Comparison of ENCODE assay signal across 15 cellular contexts in the genomic region with DNA sequence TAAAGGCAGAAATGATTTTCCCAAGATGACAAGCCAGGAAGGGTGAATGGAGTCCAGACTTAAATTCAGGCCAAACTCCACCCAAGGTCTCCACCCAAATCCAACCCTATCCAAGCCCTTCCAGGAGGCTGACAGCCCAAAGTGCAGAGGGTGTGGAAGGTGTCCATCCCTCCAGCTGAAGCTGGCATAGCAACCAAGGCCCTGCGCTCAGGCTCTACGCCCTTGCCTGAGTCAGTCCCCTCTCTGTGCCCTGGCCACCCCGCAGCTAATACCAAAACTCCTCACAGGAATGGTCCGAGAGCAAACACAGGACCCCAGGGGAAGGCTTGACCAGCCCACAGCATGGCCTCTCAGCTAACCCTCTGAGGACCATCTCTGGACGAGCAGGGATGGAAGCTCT. TPM values are rescaled to one million over a fixed set of nuclear protein-coding genes. Genes with fewer than 3 reads are reported as not detected.
DNase-seq lines count a peak whose midpoint lies in the region; ATAC-seq and TF ChIP-seq lines count a peak whose summit lies in the region.
"Had no signal": no experiment of that assay in that cellular context is flagged by ENCODE, and none has a peak within 500 bp of the region (broad histone marks: within the 10 kb centered on the region; RNA-seq: fewer than 3 reads in every experiment).

No MANE protein-coding gene starts in this region.

- H3K27ac ChIP-seq in RWPE1: peak overlapping the region; percentile 16; the same call in 1 of the 2 replicates
- H3K27ac ChIP-seq in duodenal mucosa (ENCODE audit: low read depth, low read length): no peak overlapping the region
- H3K27ac ChIP-seq in muscle layer of colon (ENCODE audit: low read depth, low read length): peak overlapping the region; percentile 42
- H3K27ac ChIP-seq in substantia nigra (ENCODE audit: low read depth, low read length, poor library complexity, severe bottlenecking): peak overlapping the region; percentile 99

- POLR2A ChIA-PET in RWPE1 (lab: Yijun Ruan, JAX; ENCODE audit: low non-redundant PET): no interaction called here

- ATAC-seq in natural killer cell: no peak
- no peak for ATAC-seq in stimulated activated naive CD8-positive, alpha-beta T cell treated with anti-CD3 and anti-CD28 coated beads, Interleukin-15, amount 100 ng/mL, for 72 hours

- H3K27ac Mint-ChIP-seq in natural killer cell: no peak overlapping the region
- peak overlapping the region in 1 of 2 donors; percentile 61 for H3K27ac Mint-ChIP-seq in stimulated activated naive CD8-positive, alpha-beta T cell treated with anti-CD3 and anti-CD28 coated beads, Interleukin-15, amount 100 ng/mL, for 72 hours
- H3K27ac Mint-ChIP-seq: activated CD4-positive, alpha-beta memory T cell treated with anti-CD3 and anti-CD28 coated beads, Interleukin-2, amount 10 ng/mL, durations not matched to agents 7 days and 5 days; B cell; immature natural killer cell had no signal

- H3K4me1 ChIP-seq in duodenal mucosa (ENCODE audit: control insufficient read depth in 1 of 2, insufficient read depth in 2 of 2, low read length in 2 of 2) (peaks cover 30 to 33% of the 10 kb centered on the region in 2 donors), muscle layer of colon (ENCODE audit: insufficient read depth, low read length) (peaks cover 37% of the 10 kb centered on the region)

- intact Hi-C loops in natural killer cell (cut with micrococcal nuclease): no loop called here

- H3K4me3 ChIP-seq in duodenal mucosa (ENCODE audit: low read depth in 1 of 2, low read length in 2 of 2) (peak overlapping the region; percentile 18 to 78), muscle layer of colon (ENCODE audit: low read depth in 1 of 2, low read length in 2 of 2) (no peak overlapping the region)

- DNase-seq in RWPE1 (ENCODE audit: low spot score) (no peak), substantia nigra (lab: John Stamatoyannopoulos, UW) (peak in 1 of 49 donors; percentile 19), NCI-H446 treated with DMSO at 0.1 percent for 48 hours (lab: John Stamatoyannopoulos, UW) (no peak), natural killer cell (no peak), NCI-H1694 treated with DMSO at 0.1 percent for 48 hours (lab: John Stamatoyannopoulos, UW) (no peak)
- no peak for DNase-seq in stimulated activated naive CD8-positive, alpha-beta T cell treated with anti-CD3 and anti-CD28 coated beads, Interleukin-15, amount 100 ng/mL, for 72 hours
- DNase-seq: activated CD4-positive, alpha-beta memory T cell treated with anti-CD3 and anti-CD28 coated beads, Interleukin-2, amount 10 ng/mL, durations not matched to agents 7 days and 5 days; DMS79 treated with DMSO at 0.1 percent for 48 hours; immature natural killer cell; RPMI8226 had no signal

- peaks cover 21 to 22% of the 10 kb centered on the region in 2 donors for H3K27me3 Mint-ChIP-seq in natural killer cell (ENCODE audit: low read depth in 2 of 2)
- peaks cover 39% of the 10 kb centered on the region for H3K27me3 Mint-ChIP-seq in stimulated activated naive CD8-positive, alpha-beta T cell treated with anti-CD3 and anti-CD28 coated beads, Interleukin-15, amount 100 ng/mL, for 72 hours

- no peaks in the 10 kb centered on the region for H3K36me3 Mint-ChIP-seq in natural killer cell
- H3K36me3 Mint-ChIP-seq: immature natural killer cell had no signal

- H3K27me3 ChIP-seq in duodenal mucosa (ENCODE audit: control insufficient read depth in 1 of 2, insufficient read depth in 2 of 2, low read length in 2 of 2) (peaks cover 0 to 2% of the 10 kb centered on the region in 2 donors), muscle layer of colon (ENCODE audit: control insufficient read depth in 1 of 2, insufficient read depth in 2 of 2, low read length in 2 of 2) (no peaks in the 10 kb centered on the region)

- CTCF ChIA-PET in RWPE1 (lab: Yijun Ruan, JAX): interaction anchor here (0.5 to 2.0 kb wide), 3 partner anchors 10 to 1415 kb away, joined by 3 to 10 read pairs (median 4); no protein-coding TSS in a partner anchor

- TF ChIP-seq CTCF in RWPE1 (conservative IDR thresholded peaks at IDR 0.05; ENCODE audit: low read depth) (no peak), natural killer cell (IDR thresholded peaks at IDR 0.05) (no peak)

- H3K4me1 Mint-ChIP-seq in natural killer cell: peaks cover 7 to 8% of the 10 kb centered on the region in 2 donors
- H3K4me1 Mint-ChIP-seq in stimulated activated naive CD8-positive, alpha-beta T cell treated with anti-CD3 and anti-CD28 coated beads, Interleukin-15, amount 100 ng/mL, for 72 hours: peaks cover 26% of the 10 kb centered on the region

- H3K9me3 Mint-ChIP-seq in natural killer cell: no peaks in the 10 kb centered on the region
- no peaks in the 10 kb centered on the region for H3K9me3 Mint-ChIP-seq in stimulated activated naive CD8-positive, alpha-beta T cell treated with anti-CD3 and anti-CD28 coated beads, Interleukin-15, amount 100 ng/mL, for 72 hours
- H3K9me3 Mint-ChIP-seq: activated CD4-positive, alpha-beta memory T cell treated with anti-CD3 and anti-CD28 coated beads, Interleukin-2, amount 10 ng/mL, durations not matched to agents 7 days and 5 days; immature natural killer cell had no signal

- H3K36me3 ChIP-seq in duodenal mucosa (ENCODE audit: control insufficient read depth in 1 of 2, insufficient read depth in 2 of 2, low read length in 2 of 2): peaks cover 0 to 3% of the 10 kb centered on the region in 2 donors
- no peaks in the 10 kb centered on the region for H3K36me3 ChIP-seq in muscle layer of colon (ENCODE audit: insufficient read depth, low read length)

- H3K9ac ChIP-seq in duodenal mucosa (ENCODE audit: low read depth in 1 of 2, low read length in 2 of 2) (no peak overlapping the region), muscle layer of colon (ENCODE audit: low read length) (no peak overlapping the region)

- H3K9me3 ChIP-seq in duodenal mucosa (ENCODE audit: control insufficient read depth in 1 of 2, low read length in 2 of 2) (no peaks in the 10 kb centered on the region), muscle layer of colon (ENCODE audit: low read length) (no peaks in the 10 kb centered on the region)

- no peak overlapping the region for H3K4me3 Mint-ChIP-seq in natural killer cell
- no peak overlapping the region for H3K4me3 Mint-ChIP-seq in stimulated activated naive CD8-positive, alpha-beta T cell treated with anti-CD3 and anti-CD28 coated beads, Interleukin-15, amount 100 ng/mL, for 72 hours
- H3K4me3 Mint-ChIP-seq: B cell had no signal

RNA-seq across cellular contexts. Expression of gene SEPTIN8, which starts 2.1 kb away (rescaled TPM):
- 10 to 100 TPM in 1 of 3 donors, 1 to 10 TPM in 2; 5.2 to 17.0 (median 9.4) TPM for total RNA-seq in natural killer cell

RNA-seq across cellular contexts. Expression of gene CCNI2, which starts 27.7 kb away (rescaled TPM):
- total RNA-seq in natural killer cell: 1 to 10 TPM in 1 of 3 donors, under 1 TPM in 1, not detected in 1; 0.23 to 1.5 TPM
- total RNA-seq: myocyte, NCI-H460 had no signal

RNA-seq across cellular contexts. Expression of gene KIF3A, which starts 37.5 kb away (rescaled TPM):
- 10 to 100 TPM; 13.6 to 19.2 (median 18.6) TPM for total RNA-seq in natural killer cell

RNA-seq across cellular contexts. Expression of gene SOWAHA, which starts 38.2 kb away (rescaled TPM):
- total RNA-seq in natural killer cell: not detected
- total RNA-seq: activated CD4-positive, alpha-beta memory T cell treated with anti-CD3 and anti-CD28 coated beads, Interleukin-2, amount 10 ng/mL, durations not matched to agents 7 days and 5 days; B cell; NCI-H460 had no signal

RNA-seq across cellular contexts. Expression of gene SHROOM1, which starts 55.6 kb away (rescaled TPM):
- total RNA-seq in natural killer cell: 1 to 10 TPM in 1 of 3 donors, under 1 TPM in 2; 0.82 to 3.5 (median 0.85) TPM

Comparison
In these comparisons a context has a peak if more than half of its experiments do, and no peak if none do; other contexts are left out.
1. H3K4me3 ChIP-seq: peak in duodenal mucosa (2 of 2); none in muscle layer of colon (0 of 2).